ENCODE assay signal across 8 cellular contexts in the genomic region with DNA sequence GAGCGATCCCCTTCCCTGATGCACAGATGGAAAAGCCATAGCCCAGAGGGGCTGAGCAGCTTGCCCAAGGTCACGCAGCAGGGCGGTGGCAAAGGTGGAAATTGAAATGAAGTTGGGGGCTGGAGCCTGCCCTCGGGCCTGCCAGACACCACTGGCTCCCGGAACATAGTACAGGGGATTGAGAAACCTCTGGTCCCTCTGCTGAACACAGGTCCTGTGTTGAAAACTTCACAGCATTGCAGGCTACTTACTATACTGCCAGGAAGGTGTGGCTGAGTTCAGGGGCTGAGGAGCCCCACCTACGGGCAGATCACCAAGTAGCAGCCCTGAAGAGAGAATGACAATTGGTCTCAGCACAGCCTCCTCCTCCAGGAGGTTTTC.
DNase-seq lines count a peak whose midpoint lies in the region; ATAC-seq and TF ChIP-seq lines count a peak whose summit lies in the region.

No MANE protein-coding gene starts in this region.

- no peak overlapping the region for H2AFZ ChIP-seq in PC-9

- H3K9me3 ChIP-seq in PC-9 (ENCODE audit: insufficient read depth, low read depth): peaks cover 5% of the 10 kb centered on the region; the same call in 1 of the 2 replicates

- H4K20me1 ChIP-seq in PC-9 (ENCODE audit: insufficient read depth): no peaks in the 10 kb centered on the region

- no peaks in the 10 kb centered on the region for H3K4me1 ChIP-seq in PC-9 (replicated peaks; ENCODE audit: insufficient read depth)

- no peaks in the 10 kb centered on the region for H3K79me2 ChIP-seq in PC-9 (ENCODE audit: low read depth)

- TF ChIP-seq CTCF in RWPE1 (conservative IDR thresholded peaks at IDR 0.05; ENCODE audit: low read depth): no peak
- no peak; the same call in 1 of the 2 replicates for TF ChIP-seq CTCF in PC-9 (conservative IDR thresholded peaks at IDR 0.05)

- peak; percentile 56 for DNase-seq in Right ventricle myocardium inferior (ENCODE audit: missing footprints)
- DNase-seq in cardiac septum (ENCODE audit: low spot score): no peak
- peak; percentile 21 for DNase-seq in RWPE1 (ENCODE audit: low spot score)
- DNase-seq in left ventricle myocardium superior: no peak
- no peak for DNase-seq in NCI-H1436 (lab: John Stamatoyannopoulos, UW)
- DNase-seq in PC-9: no peak

- no peak overlapping the region for H3K4me2 ChIP-seq in PC-9

- ATAC-seq in Right ventricle myocardium inferior: peak; percentile 62
- peak; percentile 48 for ATAC-seq in left ventricle myocardium superior
- no peak for ATAC-seq in GM19324 (IDR thresholded peaks at IDR 0.05; ENCODE audit: low FRiP score, unreplicated experiment)
- no peak for ATAC-seq in GM18858 (IDR thresholded peaks at IDR 0.05; ENCODE audit: unreplicated experiment)

- POLR2A ChIA-PET in RWPE1 (lab: Yijun Ruan, JAX; ENCODE audit: low non-redundant PET): no interaction called here
- POLR2A ChIA-PET in PC-9 (lab: Charles Lee; ENCODE audit: unreplicated experiment): no interaction called here

- no peaks in the 10 kb centered on the region for H3K36me3 ChIP-seq in PC-9 (ENCODE audit: low read depth)

- BruUV-seq in PC-9 (replicated peaks; lab: Mats Ljungman, UMichigan): no TSS peak

- H3K27ac ChIP-seq in RWPE1 (no peak overlapping the region), PC-9 (no peak overlapping the region)

- intact Hi-C loops in Right ventricle myocardium inferior (cut with DNase I): loop anchor here (2.0 kb wide), 1 partner anchor 245 kb away; no protein-coding TSS in a partner anchor
- intact Hi-C loops in cardiac septum (cut with DNase I): no loop called here
- intact Hi-C loops in left ventricle myocardium superior (cut with micrococcal nuclease): no loop called here
- intact Hi-C loops in PC-9 (cut with micrococcal nuclease; ENCODE audit: unreplicated experiment): no loop called here

- H3F3A ChIP-seq in PC-9 (ENCODE audit: insufficient read depth, low read depth): no peaks in the 10 kb centered on the region

- no peaks in the 10 kb centered on the region for H3K9me2 ChIP-seq in PC-9 (ENCODE audit: insufficient read depth)

- peaks cover 57% of the 10 kb centered on the region for H3K27me3 ChIP-seq in PC-9 (ENCODE audit: insufficient read depth, low read depth)

- no peak overlapping the region for H3K4me3 ChIP-seq in PC-9

- CTCF ChIA-PET in RWPE1 (lab: Yijun Ruan, JAX) (interaction anchor here (0.6 kb wide), 2 partner anchors 15 to 46 kb away, joined by 3 read pairs; no protein-coding TSS in a partner anchor), PC-9 (lab: Charles Lee) (no interaction called here)

Comparison
In these comparisons a context has a peak if more than half of its experiments do, and no peak if none do; other contexts are left out.
1. DNase-seq: peak in Right ventricle myocardium inferior (single experiment) and RWPE1 (single experiment); none in cardiac septum (single experiment), left ventricle myocardium superior (single experiment), NCI-H1436 (single experiment) and PC-9 (0 of 2).
2. ATAC-seq: peak in Right ventricle myocardium inferior (single experiment) and left ventricle myocardium superior (single experiment); none in GM19324 (single experiment) and GM18858 (single experiment).